8 cellular contexts compared by ENCODE assay signal in genomic region chrY:6786960-6787359, GRCh38.
"Had no signal": no experiment of that assay in that cellular context is flagged by ENCODE, and none has a peak within 500 bp of the region (broad histone marks: within the 10 kb centered on the region; RNA-seq: fewer than 3 reads in every experiment).

No MANE protein-coding gene starts in this region.

- ATAC-seq: HCT116, HepG2 had no signal

- H3K9me3 ChIP-seq: HAP-1 had no signal

- H3K27ac ChIP-seq: GM23248, HL-60 had no signal

- DNase-seq: GM23248, GOT3, H7, HFFc6 had no signal

- H3K36me3 ChIP-seq: HAP-1 had no signal

- H3K4me1 ChIP-seq: HAP-1 had no signal

- H3K4me3 ChIP-seq: GM23248, HAP-1 had no signal
